8 cellular contexts compared by ENCODE assay signal in genomic region chr7:149195180-149196150, GRCh38. TPM values are rescaled to one million over a fixed set of nuclear protein-coding genes. Genes with fewer than 3 reads are reported as not detected.
DNase-seq lines count a peak whose midpoint lies in the region; ATAC-seq and TF ChIP-seq lines count a peak whose summit lies in the region.

Gene ZNF282 (plus strand): TSS chr7:149195546. CDS start chr7:149195590, 44 bp downstream.

- peak within 1 kb of the TSS; percentile 95 for H3K4me3 Mint-ChIP-seq in type B pancreatic cell

- H3K4me1 ChIP-seq in cardiac muscle cell (ENCODE audit: low read depth) (peaks cover 6% of the 10 kb centered on the region), trophoblast cell (ENCODE audit: control insufficient read depth in 1 of 2, insufficient read depth in 2 of 2, low read length in 2 of 2) (peaks cover 9 to 11% of the 10 kb centered on the region in 2 experiments)

- peak within 1 kb of the TSS; percentile 84 for H3K4me2 ChIP-seq in SU-DHL-6 (ENCODE audit: low read depth, low read length, poor library complexity, severe bottlenecking)
- H3K4me2 ChIP-seq in trophoblast cell (ENCODE audit: low read length), result peak within 1 kb of the TSS; percentile 95

- H3K9ac ChIP-seq in SU-DHL-6 (ENCODE audit: low read length), result peak within 1 kb of the TSS; percentile 74
- peak within 1 kb of the TSS; percentile 100 for H3K9ac ChIP-seq in trophoblast cell (ENCODE audit: low read length)

- H2BK12ac ChIP-seq in trophoblast cell (ENCODE audit: low read length), result no peak within 1 kb of the TSS

- H2AK5ac ChIP-seq in trophoblast cell (ENCODE audit: low read length), result peak within 1 kb of the TSS; percentile 83

- H4K91ac ChIP-seq in trophoblast cell (ENCODE audit: low read depth, low read length), result peak within 1 kb of the TSS; percentile 91

- H4K8ac ChIP-seq in trophoblast cell (ENCODE audit: low read depth, low read length), result peak within 1 kb of the TSS; percentile 92

- peak within 1 kb of the TSS; percentile 93 for H2BK5ac ChIP-seq in trophoblast cell (ENCODE audit: low read depth, low read length, poor library complexity)

- peak; percentile 88 for ATAC-seq in HG02571 (IDR thresholded peaks at IDR 0.05; ENCODE audit: unreplicated experiment)

- H3K27ac ChIP-seq in SU-DHL-6 (ENCODE audit: low read depth, low read length), result peak within 1 kb of the TSS; percentile 62
- peak within 1 kb of the TSS; percentile 96 for H3K27ac ChIP-seq in cardiac muscle cell
- H3K27ac ChIP-seq in trophoblast cell (ENCODE audit: low read depth, low read length), result peak within 1 kb of the TSS; percentile 79

- H3K27me3 ChIP-seq in SU-DHL-6 (ENCODE audit: low read length) (no peaks in the 10 kb centered on the region), cardiac muscle cell (no peaks in the 10 kb centered on the region), trophoblast cell (ENCODE audit: insufficient read depth, low read length) (no peaks in the 10 kb centered on the region)

- TF ChIP-seq POLR2A in NB4 (IDR thresholded peaks at IDR 0.05; ENCODE audit: extremely low read depth, insufficient read length), result peak; percentile 58

- DNase-seq in GM12864 (ENCODE audit: low read depth) (peak; percentile 27), NB4 (ENCODE audit: low read depth) (peak; percentile 95), cardiac muscle cell (ENCODE audit: low read depth in 1 of 2, low spot score in 1 of 2) (peak; percentile 90 to 94), trophoblast cell (peak; percentile 85), type B pancreatic cell (ENCODE audit: extremely low spot score, unreplicated experiment) (peak; percentile 92)
- peak; percentile 37 for DNase-seq in activated naive CD8-positive, alpha-beta T cell treated with anti-CD3 and anti-CD28 coated beads, Interleukin-2, amount 50 U/mL, for 16 hours (ENCODE audit: low read depth, low spot score)

- no peak within 1 kb of the TSS for H3K23ac ChIP-seq in trophoblast cell (ENCODE audit: low read length)

- peak within 1 kb of the TSS; percentile 83 for H3K27ac Mint-ChIP-seq in type B pancreatic cell

- peaks cover 22% of the 10 kb centered on the region for H3K36me3 Mint-ChIP-seq in type B pancreatic cell

- TF ChIP-seq CTCF in GM12864 (IDR thresholded peaks at IDR 0.05; ENCODE audit: low read depth, low read length, missing control alignments) (peak; percentile 70), NB4 (IDR thresholded peaks at IDR 0.05; ENCODE audit: low read depth, low read length) (peak; percentile 70), SU-DHL-6 (IDR thresholded peaks at IDR 0.05; ENCODE audit: insufficient read depth, low read length, poor library complexity, severe bottlenecking) (peak; percentile 63), cardiac muscle cell (IDR thresholded peaks at IDR 0.05; ENCODE audit: low read depth, low read length) (peak; percentile 72), type B pancreatic cell (conservative IDR thresholded peaks at IDR 0.05) (peak; percentile 69)

- peak within 1 kb of the TSS; percentile 77 for H4K12ac ChIP-seq in trophoblast cell (ENCODE audit: low read depth, low read length)

- no CpG with 5 or more reads among the region's 97 CpGs for WGBS in trophoblast cell (ENCODE audit: extremely low coverage, insufficient coverage, insufficient read length)

- 0 out of 2 replicates have a peak, but pooled peaks cover 3% of the 10 kb centered on the region for H3K36me3 ChIP-seq in SU-DHL-6 (ENCODE audit: low read length)
- peaks cover 18% of the 10 kb centered on the region for H3K36me3 ChIP-seq in cardiac muscle cell
- peaks cover 20% of the 10 kb centered on the region in 2 experiments for H3K36me3 ChIP-seq in trophoblast cell (ENCODE audit: control insufficient read depth in 1 of 2, insufficient read depth in 2 of 2, low read length in 2 of 2)

- H3K9me2 ChIP-seq in SU-DHL-6 (replicated peaks; ENCODE audit: insufficient read depth, low read length), result no peaks in the 10 kb centered on the region

- H3K14ac ChIP-seq in trophoblast cell (ENCODE audit: low read length), result peak within 1 kb of the TSS; percentile 92

- no peaks in the 10 kb centered on the region for H3K27me3 Mint-ChIP-seq in type B pancreatic cell

- H3K4ac ChIP-seq in trophoblast cell (ENCODE audit: low read depth, low read length), result peak within 1 kb of the TSS; percentile 88

- H3K9me3 ChIP-seq in SU-DHL-6 (ENCODE audit: insufficient read depth, low read length) (no peaks in the 10 kb centered on the region), cardiac muscle cell (ENCODE audit: low read depth) (no peaks in the 10 kb centered on the region), trophoblast cell (ENCODE audit: insufficient read depth, low read depth, low read length) (peaks cover 7% of the 10 kb centered on the region)

- H3K4me3 ChIP-seq in GM12864 (ENCODE audit: low read depth, low read length) (peak within 1 kb of the TSS; percentile 65), NB4 (ENCODE audit: low read depth, low read length) (peak within 1 kb of the TSS; percentile 84), SU-DHL-6 (ENCODE audit: insufficient read depth, low read length, poor library complexity, severe bottlenecking) (peak within 1 kb of the TSS; percentile 87), cardiac muscle cell (peak within 1 kb of the TSS; percentile 96), trophoblast cell (ENCODE audit: low read depth, low read length) (peak within 1 kb of the TSS; percentile 97)

- H2BK120ac ChIP-seq in trophoblast cell (ENCODE audit: insufficient read depth, low read length, poor library complexity), result peak within 1 kb of the TSS; percentile 74

- H3K4me1 Mint-ChIP-seq in type B pancreatic cell (ENCODE audit: unreplicated experiment), result peaks cover 12% of the 10 kb centered on the region

- H2AFZ ChIP-seq in SU-DHL-6 (ENCODE audit: low read depth, low read length, severe bottlenecking) (peak within 1 kb of the TSS; percentile 97), trophoblast cell (ENCODE audit: insufficient read depth, low read length, poor library complexity) (peak within 1 kb of the TSS; percentile 68)

- no peaks in the 10 kb centered on the region for H4K20me1 ChIP-seq in SU-DHL-6 (ENCODE audit: low read depth, low read length)

- peaks cover 8% of the 10 kb centered on the region; the same call in 1 of the 2 replicates for H3F3A ChIP-seq in SU-DHL-6 (ENCODE audit: insufficient read depth)

- peak within 1 kb of the TSS; percentile 81 for H3K18ac ChIP-seq in trophoblast cell (ENCODE audit: low read length)

- no peaks in the 10 kb centered on the region for H3K9me3 Mint-ChIP-seq in type B pancreatic cell

- H3K79me2 ChIP-seq in SU-DHL-6 (ENCODE audit: insufficient read depth, low read length) (peaks cover 21% of the 10 kb centered on the region; the same call in 1 of the 2 replicates), trophoblast cell (ENCODE audit: control insufficient read depth, insufficient read depth, low read length, poor library complexity) (peaks cover 12% of the 10 kb centered on the region)

- peaks cover 3% of the 10 kb centered on the region for H3K79me1 ChIP-seq in trophoblast cell (ENCODE audit: low read length)

RNA-seq across cellular contexts. Expression of gene ZNF282, which starts in this region (rescaled TPM):
- total RNA-seq in cardiac muscle cell, result 26.7 and 34.2 TPM in 2 replicates
- 6.9 and 8.9 TPM in 2 replicates for polyA plus RNA-seq in cardiac muscle cell
- 11.3 and 11.5 TPM in 2 replicates for polyA plus RNA-seq in trophoblast cell (2013)
- total RNA-seq in type B pancreatic cell (ENCODE audit: low replicate concordance), result 34.3 and 35.4 TPM in 2 replicates

Comparison
In these comparisons a context has a peak if more than half of its experiments do, and no peak if none do; other contexts are left out.
1. Peak in every context shown above with its lines: DNase-seq, ATAC-seq, H3K4me3 ChIP-seq and H3K27ac ChIP-seq.
2. DNase-seq: peak in every context shown above with its lines; median percentile 95 in NB4; 92 in cardiac muscle cell; 92 in type B pancreatic cell; 85 in trophoblast cell; 37 in activated naive CD8-positive, alpha-beta T cell treated with anti-CD3 and anti-CD28 coated beads, Interleukin-2, amount 50 U/mL, for 16 hours; 27 in GM12864.